Comparison of ENCODE assay signal across 18 cellular contexts in the genomic region with DNA sequence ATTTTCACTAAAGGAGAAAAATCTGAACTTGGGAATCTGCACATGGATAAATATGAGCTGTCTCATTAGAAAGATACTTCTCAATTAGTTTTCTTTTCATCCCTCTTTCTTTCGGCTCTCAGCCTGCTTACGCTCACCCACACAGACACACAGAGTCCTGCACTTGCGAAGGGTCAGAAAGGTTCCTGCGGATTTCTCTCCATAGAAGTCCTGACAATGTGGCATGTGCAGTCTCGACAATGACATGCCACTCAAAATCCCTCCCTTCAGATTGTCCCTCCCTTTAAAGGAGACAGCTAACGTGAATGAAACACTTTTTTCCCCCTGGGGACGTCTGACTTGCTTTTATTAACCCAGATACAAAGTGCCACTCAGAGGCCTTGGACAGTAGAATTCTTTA.
DNase-seq lines count a peak whose midpoint lies in the region; ATAC-seq and TF ChIP-seq lines count a peak whose summit lies in the region.
"Had no signal": no experiment of that assay in that cellular context is flagged by ENCODE, and none has a peak within 500 bp of the region (broad histone marks: within the 10 kb centered on the region; RNA-seq: fewer than 3 reads in every experiment).

No MANE protein-coding gene starts in this region.

- no peak overlapping the region for H4K8ac ChIP-seq in neuronal stem cell (ENCODE audit: low read depth, low read length)

- no peaks in the 10 kb centered on the region for H3K9me3 Mint-ChIP-seq in WTC11

- DNase-seq in COLO829 (ENCODE audit: low spot score) (peak; percentile 35), SK-MEL-5 (ENCODE audit: low read depth, low spot score) (peak; percentile 5), right cardiac atrium (no peak), neuronal stem cell (ENCODE audit: low spot score) (peak; percentile 57), WTC11 (ENCODE audit: low spot score) (no peak), activated gamma-delta T cell (lab: John Stamatoyannopoulos, UW) (no peak), PC-3 (no peak), iPS-NIHi11 (ENCODE audit: low spot score) (no peak)
- DNase-seq: COR-L47, DMS153, NCI-H1048, NCI-H1436 treated with DMSO at 0.1 percent for 48 hours, NCI-H2029 treated with DMSO at 0.1 percent for 48 hours, NCI-H524, Peyer's patch, SHP77 treated with DMSO at 0.1 percent for 48 hours had no signal

- H3K4ac ChIP-seq in neuronal stem cell (ENCODE audit: low read length): no peak overlapping the region

- CTCF ChIA-PET in WTC11 (lab: Charles Lee) (interaction anchor here (1.1 kb wide), 1 partner anchor 584 kb away, joined by 3 read pairs; no protein-coding TSS in a partner anchor), PC-3 (lab: Charles Lee) (no interaction called here)

- H2BK5ac ChIP-seq in neuronal stem cell (ENCODE audit: low read length): no peak overlapping the region

- H2AFZ ChIP-seq in neuronal stem cell (ENCODE audit: low read length): no peak overlapping the region
- no peak overlapping the region for H2AFZ ChIP-seq in PC-3 (ENCODE audit: low read length)

- H3K79me1 ChIP-seq in neuronal stem cell (ENCODE audit: low read depth, low read length): no peaks in the 10 kb centered on the region

- H3K9ac ChIP-seq in neuronal stem cell (ENCODE audit: low read depth, low read length, poor library complexity) (no peak overlapping the region), PC-3 (ENCODE audit: low read length) (no peak overlapping the region)

- BruUV-seq in PC-3 (replicated peaks; lab: Mats Ljungman, UMichigan): no TSS peak

- intact Hi-C loops in right cardiac atrium (cut with DNase I) (no loop called here), PC-3 (cut with micrococcal nuclease) (no loop called here)

- peaks cover 8% of the 10 kb centered on the region for H3K4me1 Mint-ChIP-seq in WTC11
- H3K4me1 Mint-ChIP-seq: CD14-positive monocyte had no signal

- H3K4me3 ChIP-seq in right cardiac atrium (ENCODE audit: low read length) (no peak overlapping the region), neuronal stem cell (ENCODE audit: low read length in 2 of 2) (no peak overlapping the region), PC-3 (ENCODE audit: low read length) (no peak overlapping the region)
- H3K4me3 ChIP-seq: A549, Peyer's patch had no signal

- H3K36me3 Mint-ChIP-seq in WTC11: no peaks in the 10 kb centered on the region
- H3K36me3 Mint-ChIP-seq: CD14-positive monocyte had no signal

- H3K27ac Mint-ChIP-seq in WTC11: no peak overlapping the region
- H3K27ac Mint-ChIP-seq: CD14-positive monocyte had no signal

- H3F3A ChIP-seq in PC-3 (ENCODE audit: low read length, unreplicated experiment): no peaks in the 10 kb centered on the region

- no peaks in the 10 kb centered on the region for H3K9me2 ChIP-seq in PC-3 (replicated peaks; ENCODE audit: low read length)

- H3K9me3 ChIP-seq in right cardiac atrium (ENCODE audit: control insufficient read depth, low read length): no peaks in the 10 kb centered on the region
- no peaks in the 10 kb centered on the region for H3K9me3 ChIP-seq in neuronal stem cell (replicated peaks in 1 of 2; ENCODE audit: control insufficient read depth in 2 of 2, insufficient read depth in 1 of 2, low read depth in 1 of 2, low read length in 2 of 2)
- no peaks in the 10 kb centered on the region for H3K9me3 ChIP-seq in PC-3 (ENCODE audit: low read length)
- H3K9me3 ChIP-seq: A549, Peyer's patch had no signal

- H3K4me1 ChIP-seq in right cardiac atrium (ENCODE audit: control insufficient read depth, insufficient read depth, low read length) (no peaks in the 10 kb centered on the region), neuronal stem cell (ENCODE audit: control insufficient read depth in 2 of 2, insufficient read depth in 1 of 2, low read depth in 1 of 2, low read length in 2 of 2) (peaks cover 6 to 16% of the 10 kb centered on the region in 2 donors), PC-3 (ENCODE audit: insufficient read depth, low read length) (no peaks in the 10 kb centered on the region)
- H3K4me1 ChIP-seq: A549, Peyer's patch had no signal

- H2BK12ac ChIP-seq in neuronal stem cell (ENCODE audit: low read length): no peak overlapping the region

- ATAC-seq in right cardiac atrium (peak; percentile 55 to 68), WTC11 (no peak), PC-3 (no peak)
- ATAC-seq: A549 had no signal

- H3K27me3 ChIP-seq in right cardiac atrium (ENCODE audit: control insufficient read depth, insufficient read depth): no peaks in the 10 kb centered on the region
- H3K27me3 ChIP-seq in neuronal stem cell (ENCODE audit: control insufficient read depth in 3 of 3, insufficient read depth in 3 of 3, low read depth in 1 of 3, low read length in 3 of 3): no peaks in the 10 kb centered on the region
- H3K27me3 ChIP-seq in PC-3 (ENCODE audit: low read length): no peaks in the 10 kb centered on the region
- H3K27me3 ChIP-seq: Peyer's patch had no signal

- H3K27me3 Mint-ChIP-seq in WTC11 (ENCODE audit: low read depth): peaks cover 7% of the 10 kb centered on the region; the same call in 1 of the 2 replicates

- TF ChIP-seq CTCF in WTC11 (IDR thresholded peaks at IDR 0.05) (no peak), PC-3 (conservative IDR thresholded peaks at IDR 0.05; ENCODE audit: low read depth, low read length) (no peak)

- no peaks in the 10 kb centered on the region for H4K20me1 ChIP-seq in PC-3 (ENCODE audit: low read length)

- no peak overlapping the region for H2BK120ac ChIP-seq in neuronal stem cell (ENCODE audit: low read depth, low read length)

- no peak overlapping the region for H2AK5ac ChIP-seq in neuronal stem cell (ENCODE audit: low read depth, low read length)

- H3K18ac ChIP-seq in neuronal stem cell (ENCODE audit: low read length): no peak overlapping the region

- 41% methylated on average over 7 of the region's 7 CpGs for WGBS in right cardiac atrium
- WGBS in neuronal stem cell (ENCODE audit: extremely low coverage in 2 of 2, insufficient read length in 2 of 2, insufficient replicate concordance in 1 of 2), 2 donors: no CpG with 5 or more reads among the region's 7 CpGs

- H4K91ac ChIP-seq in neuronal stem cell (ENCODE audit: low read depth, low read length, poor library complexity): no peak overlapping the region

- no peak overlapping the region for H3K23ac ChIP-seq in neuronal stem cell (ENCODE audit: low read depth, low read length, poor library complexity)

- no peak overlapping the region for H2BK15ac ChIP-seq in neuronal stem cell (ENCODE audit: low read length)

- H3K27ac ChIP-seq in right cardiac atrium (ENCODE audit: low read length): no peak overlapping the region
- H3K27ac ChIP-seq in neuronal stem cell (replicated peaks; ENCODE audit: low read length): peak overlapping the region; percentile 28
- H3K27ac ChIP-seq in PC-3 (ENCODE audit: low read length): no peak overlapping the region
- H3K27ac ChIP-seq: A549, Peyer's patch had no signal

- H3K36me3 ChIP-seq in neuronal stem cell (replicated peaks in 1 of 2; ENCODE audit: control insufficient read depth in 2 of 2, insufficient read depth in 2 of 2, low read length in 2 of 2) (no peaks in the 10 kb centered on the region), PC-3 (ENCODE audit: low read depth, low read length) (no peaks in the 10 kb centered on the region)
- H3K36me3 ChIP-seq: Peyer's patch had no signal

- no peak overlapping the region for H3K4me3 Mint-ChIP-seq in WTC11
- H3K4me3 Mint-ChIP-seq: CD14-positive monocyte had no signal

- in situ Hi-C loops in SK-MEL-5 (cut with HindIII; ENCODE audit: low pct_unique_long_range_greater_than_20kb, low sequenced_read_pairs): no loop called here

- H3K79me2 ChIP-seq in PC-3 (ENCODE audit: low read length): no peaks in the 10 kb centered on the region

- POLR2A ChIA-PET in WTC11 (lab: Charles Lee): no interaction called here
- POLR2A ChIA-PET in PC-3 (lab: Charles Lee; ENCODE audit: unreplicated experiment): no interaction called here

- no peak overlapping the region for H3K4me2 ChIP-seq in neuronal stem cell (ENCODE audit: insufficient read depth, low read length, poor library complexity, severe bottlenecking)
- no peak overlapping the region for H3K4me2 ChIP-seq in PC-3 (ENCODE audit: low read length)
- H3K4me2 ChIP-seq: A549 had no signal

- H3K14ac ChIP-seq in neuronal stem cell (ENCODE audit: low read length): no peak overlapping the region

TF ChIP-seq in WTC11, 78 proteins besides CTCF, POLR2A, EP300 and RAD21 (continues in another document):
- TF ChIP-seq, protein P1, sequence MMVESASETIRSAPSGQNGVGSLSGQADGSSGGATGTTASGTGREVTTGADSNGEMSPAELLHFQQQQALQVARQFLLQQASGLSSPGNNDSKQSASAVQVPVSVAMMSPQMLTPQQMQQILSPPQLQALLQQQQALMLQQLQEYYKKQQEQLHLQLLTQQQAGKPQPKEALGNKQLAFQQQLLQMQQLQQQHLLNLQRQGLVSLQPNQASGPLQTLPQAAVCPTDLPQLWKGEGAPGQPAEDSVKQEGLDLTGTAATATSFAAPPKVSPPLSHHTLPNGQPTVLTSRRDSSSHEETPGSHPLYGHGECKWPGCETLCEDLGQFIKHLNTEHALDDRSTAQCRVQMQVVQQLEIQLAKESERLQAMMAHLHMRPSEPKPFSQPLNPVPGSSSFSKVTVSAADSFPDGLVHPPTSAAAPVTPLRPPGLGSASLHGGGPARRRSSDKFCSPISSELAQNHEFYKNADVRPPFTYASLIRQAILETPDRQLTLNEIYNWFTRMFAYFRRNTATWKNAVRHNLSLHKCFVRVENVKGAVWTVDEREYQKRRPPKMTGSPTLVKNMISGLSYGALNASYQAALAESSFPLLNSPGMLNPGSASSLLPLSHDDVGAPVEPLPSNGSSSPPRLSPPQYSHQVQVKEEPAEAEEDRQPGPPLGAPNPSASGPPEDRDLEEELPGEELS (CRISPR knock-in tag; IDR thresholded peaks at IDR 0.05): no peak
- TF ChIP-seq, protein P2, sequence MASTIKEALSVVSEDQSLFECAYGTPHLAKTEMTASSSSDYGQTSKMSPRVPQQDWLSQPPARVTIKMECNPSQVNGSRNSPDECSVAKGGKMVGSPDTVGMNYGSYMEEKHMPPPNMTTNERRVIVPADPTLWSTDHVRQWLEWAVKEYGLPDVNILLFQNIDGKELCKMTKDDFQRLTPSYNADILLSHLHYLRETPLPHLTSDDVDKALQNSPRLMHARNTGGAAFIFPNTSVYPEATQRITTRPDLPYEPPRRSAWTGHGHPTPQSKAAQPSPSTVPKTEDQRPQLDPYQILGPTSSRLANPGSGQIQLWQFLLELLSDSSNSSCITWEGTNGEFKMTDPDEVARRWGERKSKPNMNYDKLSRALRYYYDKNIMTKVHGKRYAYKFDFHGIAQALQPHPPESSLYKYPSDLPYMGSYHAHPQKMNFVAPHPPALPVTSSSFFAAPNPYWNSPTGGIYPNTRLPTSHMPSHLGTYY (CRISPR knock-in tag; IDR thresholded peaks at IDR 0.05): no peak
- TF ChIP-seq ZNF138 (CRISPR knock-in tag; conservative IDR thresholded peaks at IDR 0.05) (no peak), GTF2I (CRISPR knock-in tag; conservative IDR thresholded peaks at IDR 0.05) (no peak), ZNF396 (CRISPR knock-in tag; IDR thresholded peaks at IDR 0.05; ENCODE audit: borderline replicate concordance) (no peak)

Comparison
In these comparisons a context has a peak if more than half of its experiments do, and no peak if none do; other contexts are left out.
1. DNase-seq: peak in COLO829 (single experiment), SK-MEL-5 (single experiment) and neuronal stem cell (single experiment); none in right cardiac atrium (0 of 3), WTC11 (single experiment), activated gamma-delta T cell (single experiment), PC-3 (single experiment) and iPS-NIHi11 (single experiment).
2. ATAC-seq: peak in right cardiac atrium (2 of 2); none in WTC11 (single experiment) and PC-3 (single experiment).